ENCODE assay signal across 1 cellular context in the genomic region with DNA sequence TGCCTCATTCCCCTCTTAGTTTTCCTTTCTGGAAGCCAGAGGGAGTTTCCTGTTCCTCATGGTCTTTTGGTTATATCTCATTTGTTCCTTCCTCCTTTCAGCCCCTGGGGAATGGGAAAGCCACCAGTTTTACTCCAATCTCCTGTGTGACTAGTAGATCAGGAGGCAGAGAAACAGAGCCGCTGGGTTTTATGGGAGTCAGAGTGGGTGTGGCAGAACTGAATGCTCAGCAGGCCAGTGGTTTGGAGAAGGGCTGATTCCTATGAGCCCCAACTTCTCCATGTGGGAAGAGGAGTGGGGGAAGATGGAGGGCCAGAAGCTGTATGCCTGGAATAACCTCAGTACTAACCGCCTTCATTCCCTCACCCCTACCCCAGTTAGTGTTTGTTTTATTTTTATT.
TF ChIP-seq lines count a peak whose summit lies in the region.

No MANE protein-coding gene starts in this region.

TF ChIP-seq in WTC11, 78 proteins besides CTCF, POLR2A, EP300 and RAD21:
- TF ChIP-seq, protein P1, sequence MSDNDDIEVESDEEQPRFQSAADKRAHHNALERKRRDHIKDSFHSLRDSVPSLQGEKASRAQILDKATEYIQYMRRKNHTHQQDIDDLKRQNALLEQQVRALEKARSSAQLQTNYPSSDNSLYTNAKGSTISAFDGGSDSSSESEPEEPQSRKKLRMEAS (CRISPR knock-in tag; IDR thresholded peaks at IDR 0.05): no peak
- TF ChIP-seq NR1H2 (CRISPR knock-in tag; IDR thresholded peaks at IDR 0.05): no peak
